In the genomic region with DNA sequence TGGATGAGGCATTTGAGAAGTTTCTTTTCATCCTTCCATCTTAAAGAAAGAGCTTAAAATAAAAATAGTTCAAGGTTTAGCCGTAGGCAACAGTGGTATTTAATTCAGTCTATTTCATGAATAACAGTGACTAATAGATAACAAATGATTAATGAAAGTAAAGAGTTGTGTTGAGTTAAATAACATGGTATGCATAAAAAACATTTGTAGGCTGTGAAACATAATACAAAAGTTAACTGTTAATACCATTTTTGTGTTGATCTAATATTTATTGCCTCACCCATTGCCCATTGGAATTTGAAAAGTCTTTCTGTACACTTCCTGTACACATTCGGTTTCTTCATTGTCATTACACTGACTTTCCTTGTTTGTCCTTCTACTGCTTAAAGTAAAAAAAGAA, we compare ENCODE assay signal across 31 cellular contexts.
"Had no signal": no experiment of that assay in that cellular context is flagged by ENCODE, and none has a peak within 500 bp of the region (broad histone marks: within the 10 kb centered on the region; RNA-seq: fewer than 3 reads in every experiment).

No MANE protein-coding gene starts in this region.

- H3K27ac Mint-ChIP-seq: activated B cell treated with CpG ODN at 0.5 μM for 24 hours; activated CD4-positive, alpha-beta memory T cell treated with anti-CD3 and anti-CD28 coated beads, Interleukin-2, amount 10 ng/mL, durations not matched to agents 7 days and 5 days; activated CD8-positive, alpha-beta memory T cell treated with anti-CD3 and anti-CD28 coated beads, Interleukin-2, amount 10 ng/mL, durations not matched to agents 7 days and 5 days; activated naive CD4-positive, alpha-beta T cell treated with anti-CD3 and anti-CD28 coated beads, Interleukin-2, amount 10 ng/mL, durations not matched to agents 7 days and 5 days; activated naive CD8-positive, alpha-beta T cell; brain had no signal

- H3K36me3 ChIP-seq: MG63 had no signal

- H3K4me3 ChIP-seq: MG63 had no signal

- H3K36me3 Mint-ChIP-seq: activated CD8-positive, alpha-beta memory T cell treated with anti-CD3 and anti-CD28 coated beads, Interleukin-2, amount 10 ng/mL, durations not matched to agents 7 days and 5 days; activated naive CD4-positive, alpha-beta T cell treated with anti-CD3 and anti-CD28 coated beads, Interleukin-2, amount 10 ng/mL, durations not matched to agents 7 days and 5 days; activated naive CD8-positive, alpha-beta T cell; brain had no signal

- H3K4me3 Mint-ChIP-seq: activated B cell treated with CpG ODN at 0.5 μM for 24 hours; activated CD4-positive, alpha-beta memory T cell treated with anti-CD3 and anti-CD28 coated beads, Interleukin-2, amount 10 ng/mL, durations not matched to agents 7 days and 5 days; activated CD8-positive, alpha-beta memory T cell treated with anti-CD3 and anti-CD28 coated beads, Interleukin-2, amount 10 ng/mL, durations not matched to agents 7 days and 5 days; activated naive CD4-positive, alpha-beta T cell treated with anti-CD3 and anti-CD28 coated beads, Interleukin-2, amount 10 ng/mL, durations not matched to agents 7 days and 5 days; activated naive CD8-positive, alpha-beta T cell; brain had no signal

- H3K27me3 Mint-ChIP-seq: activated B cell treated with CpG ODN at 0.5 μM for 24 hours; activated CD4-positive, alpha-beta memory T cell treated with anti-CD3 and anti-CD28 coated beads, Interleukin-2, amount 10 ng/mL, durations not matched to agents 7 days and 5 days; activated CD8-positive, alpha-beta memory T cell treated with anti-CD3 and anti-CD28 coated beads, Interleukin-2, amount 10 ng/mL, durations not matched to agents 7 days and 5 days; activated naive CD4-positive, alpha-beta T cell treated with anti-CD3 and anti-CD28 coated beads, Interleukin-2, amount 10 ng/mL, durations not matched to agents 7 days and 5 days; activated naive CD8-positive, alpha-beta T cell; brain had no signal

- DNase-seq: activated B cell treated with CpG ODN at 0.5 μM for 24 hours; activated CD4-positive, alpha-beta memory T cell treated with anti-CD3 and anti-CD28 coated beads, Interleukin-2, amount 10 ng/mL, durations not matched to agents 7 days and 5 days; activated CD4-positive, alpha-beta T cell treated with anti-CD3 and anti-CD28 coated beads for 4 hours; activated CD4-positive, CD25-positive, alpha-beta regulatory T cell treated with anti-CD3 and anti-CD28 coated beads, Interleukin-2, amount 50 U/mL, for 72 hours; activated CD8-positive, alpha-beta memory T cell treated with anti-CD3 and anti-CD28 coated beads for 24 hours; activated CD8-positive, alpha-beta memory T cell treated with anti-CD3 and anti-CD28 coated beads, Interleukin-2, amount 10 ng/mL, durations not matched to agents 7 days and 5 days; activated CD8-positive, alpha-beta memory T cell treated with anti-CD3 and anti-CD28 coated beads, Interleukin-2, amount 50 U/mL, for 48 hours; activated effector memory CD4-positive, alpha-beta T cell treated with Interleukin-2 at 50 U/mL for 16 hours; activated naive CD4-positive, alpha-beta T cell treated with anti-CD3 and anti-CD28 coated beads, Interleukin-2, amount 10 ng/mL, durations not matched to agents 7 days and 5 days; activated T-cell treated with anti-CD3 and anti-CD28 coated beads, Interleukin-2, amount 50 U/mL, for 48 hours; amygdala; central memory CD4-positive, alpha-beta T cell; Karpas-422; KBM-7; MG63; NCI-H1048; NCI-H1105 treated with DMSO at 0.1 percent for 48 hours; NCI-H1436; NCI-H1694 treated with DMSO at 0.1 percent for 48 hours; NCI-H2029; NCI-H345; NCI-H524 treated with DMSO at 0.1 percent for 48 hours; NK-92 treated with Interleukin-12 subunit alpha and Interleukin-12 subunit beta, amount 100 ng/mL, for 24 hours; Right ventricle myocardium superior; SW 1271; T-helper 1 cell; T-helper 2 cell; T-helper 9 cell had no signal

- H3K27me3 ChIP-seq: MG63 had no signal

- H3K27ac ChIP-seq: VCaP had no signal

- ATAC-seq: activated CD8-positive, alpha-beta memory T cell treated with anti-CD3 and anti-CD28 coated beads, Interleukin-2, amount 10 ng/mL, durations not matched to agents 7 days and 5 days had no signal

- H3K4me1 Mint-ChIP-seq: activated B cell treated with CpG ODN at 0.5 μM for 24 hours; activated CD4-positive, alpha-beta memory T cell treated with anti-CD3 and anti-CD28 coated beads, Interleukin-2, amount 10 ng/mL, durations not matched to agents 7 days and 5 days; activated CD8-positive, alpha-beta memory T cell treated with anti-CD3 and anti-CD28 coated beads, Interleukin-2, amount 10 ng/mL, durations not matched to agents 7 days and 5 days; activated naive CD4-positive, alpha-beta T cell treated with anti-CD3 and anti-CD28 coated beads, Interleukin-2, amount 10 ng/mL, durations not matched to agents 7 days and 5 days had no signal

- H3K9me3 Mint-ChIP-seq: activated CD4-positive, alpha-beta memory T cell treated with anti-CD3 and anti-CD28 coated beads, Interleukin-2, amount 10 ng/mL, durations not matched to agents 7 days and 5 days; activated naive CD4-positive, alpha-beta T cell treated with anti-CD3 and anti-CD28 coated beads, Interleukin-2, amount 10 ng/mL, durations not matched to agents 7 days and 5 days had no signal

- H3K9me3 ChIP-seq: MG63 had no signal
